ENCODE assay signal across 9 cellular contexts in the genomic region with DNA sequence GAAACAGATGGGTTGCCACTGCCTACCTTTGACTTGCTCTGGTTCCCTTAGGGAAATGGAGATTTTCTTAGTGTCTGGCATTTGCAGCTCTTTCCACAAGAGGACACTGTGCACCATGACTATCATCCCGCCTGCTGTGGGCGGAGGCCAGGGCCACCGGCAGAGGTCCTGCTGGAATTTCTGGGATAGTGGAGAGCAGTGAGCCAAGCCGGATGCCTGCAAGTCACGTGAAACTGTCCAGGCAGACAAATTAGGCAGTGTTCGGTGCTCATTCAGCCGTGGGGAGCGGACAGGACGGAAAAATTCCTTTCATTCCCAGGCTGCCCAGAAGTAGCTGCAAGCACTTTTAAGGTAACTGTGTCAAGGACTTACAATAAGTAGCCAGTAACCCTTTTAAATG. TPM values are rescaled to one million over a fixed set of nuclear protein-coding genes. Genes with fewer than 3 reads are reported as not detected.
DNase-seq lines count a peak whose midpoint lies in the region; ATAC-seq, FAIRE-seq and TF ChIP-seq lines count a peak whose summit lies in the region.
"Had no signal": no experiment of that assay in that cellular context is flagged by ENCODE, and none has a peak within 500 bp of the region (broad histone marks: within the 10 kb centered on the region; RNA-seq: fewer than 3 reads in every experiment).

No MANE protein-coding gene starts in this region.

- H3K9me2 ChIP-seq in GM23248 (ENCODE audit: insufficient read depth): no peaks in the 10 kb centered on the region

- H3K4me1 ChIP-seq in GM23248 (ENCODE audit: insufficient read depth) (no peaks in the 10 kb centered on the region), breast epithelium (no peaks in the 10 kb centered on the region), keratinocyte (ENCODE audit: control insufficient read depth, extremely low read depth, insufficient read depth, low read length) (no peaks in the 10 kb centered on the region)

- H3F3A ChIP-seq in GM23248 (ENCODE audit: insufficient read depth): no peaks in the 10 kb centered on the region

- H4K20me1 ChIP-seq in GM23248 (ENCODE audit: insufficient read depth) (no peaks in the 10 kb centered on the region), keratinocyte (ENCODE audit: control insufficient read depth, extremely low read depth, insufficient read depth, low read length) (no peaks in the 10 kb centered on the region)

- DNase-seq in GM23248 (peak; percentile 48), NCI-H345 (lab: John Stamatoyannopoulos, UW) (peak; percentile 74), breast epithelium (ENCODE audit: low spot score in 2 of 2) (peak; percentile 82 to 94), keratinocyte (ENCODE audit: low read depth, low spot score) (no peak), stromal cell of bone marrow (ENCODE audit: low read depth) (peak; percentile 28)
- no peak for DNase-seq in stimulated activated CD4-positive, alpha-beta T cell treated with anti-CD3 and anti-CD28 coated beads, Interleukin-2, amount 100 ng/mL, for 48 hours
- DNase-seq: naive B cell had no signal

- H3K4me2 ChIP-seq in GM23248 (ENCODE audit: unreplicated experiment): no peak overlapping the region
- H3K4me2 ChIP-seq in keratinocyte (ENCODE audit: control insufficient read depth, extremely low read depth, insufficient read depth, low read depth, low read length): no peak overlapping the region

- H3K27me3 ChIP-seq in GM23248 (replicated peaks; ENCODE audit: insufficient read depth) (no peaks in the 10 kb centered on the region), breast epithelium (no peaks in the 10 kb centered on the region), keratinocyte (ENCODE audit: control insufficient read depth, extremely low read depth, insufficient read depth, low read length) (no peaks in the 10 kb centered on the region)

- in situ Hi-C loops in GM23248 (cut with MboI): no loop called here

- H3K27ac ChIP-seq in GM23248 (no peak overlapping the region), breast epithelium (peak overlapping the region; percentile 48 to 54), keratinocyte (ENCODE audit: control insufficient read depth, insufficient read depth, low read length) (no peak overlapping the region)

- no peak for ATAC-seq in HG02642 (IDR thresholded peaks at IDR 0.05; ENCODE audit: poor library complexity, unreplicated experiment)
- no peak for ATAC-seq in GM19035 (IDR thresholded peaks at IDR 0.05; ENCODE audit: unreplicated experiment)

- FAIRE-seq in keratinocyte (lab: Jason Lieb, UNC): no peak

- H3K9ac ChIP-seq in GM23248 (no peak overlapping the region), keratinocyte (ENCODE audit: control insufficient read depth, extremely low read depth, insufficient read depth, low read length) (no peak overlapping the region)

- whole genome bisulfite sequencing in GM23248 (ENCODE audit: low coverage in 1 of 2, low lambda C conversion rate in 2 of 2, missing lambda C conversion rate in 2 of 2), 2 experiments: 2% methylated on average over 9 of the region's 9 CpGs

- H3K36me3 ChIP-seq in GM23248 (ENCODE audit: low read depth) (no peaks in the 10 kb centered on the region), breast epithelium (no peaks in the 10 kb centered on the region), keratinocyte (ENCODE audit: control insufficient read depth in 2 of 2, extremely low read depth in 1 of 2, insufficient read depth in 2 of 2, low read length in 2 of 2) (no peaks in the 10 kb centered on the region)

- H3K79me2 ChIP-seq in GM23248 (ENCODE audit: insufficient read depth) (no peaks in the 10 kb centered on the region), keratinocyte (ENCODE audit: control insufficient read depth, insufficient read depth, low read length) (no peaks in the 10 kb centered on the region)

- H3K9me3 ChIP-seq in GM23248 (ENCODE audit: low read depth): no peaks in the 10 kb centered on the region
- H3K9me3 ChIP-seq in breast epithelium: no peaks in the 10 kb centered on the region
- H3K9me3 ChIP-seq in keratinocyte (ENCODE audit: control insufficient read depth, low read depth, low read length): no peaks in the 10 kb centered on the region

- intact Hi-C loops in breast epithelium (cut with DNase I; ENCODE audit: low total_unique reads): no loop called here

- H3K4me3 ChIP-seq in GM23248 (no peak overlapping the region), breast epithelium (peak overlapping the region in 1 of 3 donors; percentile 5), keratinocyte (ENCODE audit: control insufficient read depth in 2 of 3, extremely low read depth in 1 of 3, insufficient read depth in 2 of 3, low read depth in 1 of 3, low read length in 3 of 3) (no peak overlapping the region)

- TF ChIP-seq POLR2A in breast epithelium (IDR thresholded peaks at IDR 0.05): no peak

- peak; percentile 43 to 97 (median 87) for TF ChIP-seq CTCF in breast epithelium (IDR thresholded peaks at IDR 0.05)
- peak; percentile 26 to 81 (median 56) for TF ChIP-seq CTCF in keratinocyte (optimal IDR thresholded peaks at IDR 0.05 in 1 of 3, IDR thresholded peaks at IDR 0.05 in 1 of 3, conservative IDR thresholded peaks at IDR 0.05 in 1 of 3; ENCODE audit: extremely low read depth in 1 of 3, insufficient read depth in 2 of 3, low read length in 3 of 3)

- dilution Hi-C loops in keratinocyte (cut with MboI; ENCODE audit: extremely low pct_ligation_motif_present, low sequenced_read_pairs): no loop called here

- H2AFZ ChIP-seq in GM23248 (0 out of 2 replicates have a peak overlapping the region, but pooled peaks have one; percentile 39), keratinocyte (ENCODE audit: control insufficient read depth, low read length) (no peak overlapping the region)

- no peaks in the 10 kb centered on the region for H3K9me1 ChIP-seq in keratinocyte (ENCODE audit: control insufficient read depth, extremely low read depth, insufficient read depth, low read length)

RNA-seq across cellular contexts. Expression of gene IGSF5, which starts 43.4 kb away (rescaled TPM):
- total RNA-seq in GM23248 (2014; rRNA removed; shearing (Covaris generic)): not detected in 2 replicates
- not detected in 2 replicates for polyA plus RNA-seq in GM23248 (2016; fragmentation: Nextera tagmentation; extraction: Ambion mirVana)
- total RNA-seq in breast epithelium: under 1 TPM; 0.32 to 0.98 (median 0.73) TPM
- polyA plus RNA-seq in keratinocyte: not detected in 3 replicates
- polyA plus RNA-seq in keratinocyte (2011; ENCODE audit: low read depth): not detected
- not detected in 2 replicates for polyA plus RNA-seq in keratinocyte (2011; cell fraction: cytosol; rRNA removed)
- polyA plus RNA-seq in keratinocyte (2011; cell fraction: nucleus; rRNA removed): not detected in 2 replicates
- not detected in 2 replicates for polyA plus RNA-seq in keratinocyte (2012; ENCODE audit: low replicate concordance)
- not detected in 3 replicates for polyA minus RNA-seq in keratinocyte
- polyA minus RNA-seq in keratinocyte (2011; cell fraction: cytosol; rRNA and poly(A)+ RNA removed): not detected
- polyA minus RNA-seq in keratinocyte (2011; cell fraction: nucleus; rRNA and poly(A)+ RNA removed): not detected in 2 replicates

Comparison
In these comparisons a context has a peak if more than half of its experiments do, and no peak if none do; other contexts are left out.
1. DNase-seq: peak in GM23248 (single experiment), NCI-H345 (single experiment), breast epithelium (2 of 2) and stromal cell of bone marrow (single experiment); none in keratinocyte (single experiment) and stimulated activated CD4-positive, alpha-beta T cell treated with anti-CD3 and anti-CD28 coated beads, Interleukin-2, amount 100 ng/mL, for 48 hours (0 of 2).
2. H3K27ac ChIP-seq: peak in breast epithelium (2 of 2); none in GM23248 (single experiment) and keratinocyte (single experiment).